In the genomic region with DNA sequence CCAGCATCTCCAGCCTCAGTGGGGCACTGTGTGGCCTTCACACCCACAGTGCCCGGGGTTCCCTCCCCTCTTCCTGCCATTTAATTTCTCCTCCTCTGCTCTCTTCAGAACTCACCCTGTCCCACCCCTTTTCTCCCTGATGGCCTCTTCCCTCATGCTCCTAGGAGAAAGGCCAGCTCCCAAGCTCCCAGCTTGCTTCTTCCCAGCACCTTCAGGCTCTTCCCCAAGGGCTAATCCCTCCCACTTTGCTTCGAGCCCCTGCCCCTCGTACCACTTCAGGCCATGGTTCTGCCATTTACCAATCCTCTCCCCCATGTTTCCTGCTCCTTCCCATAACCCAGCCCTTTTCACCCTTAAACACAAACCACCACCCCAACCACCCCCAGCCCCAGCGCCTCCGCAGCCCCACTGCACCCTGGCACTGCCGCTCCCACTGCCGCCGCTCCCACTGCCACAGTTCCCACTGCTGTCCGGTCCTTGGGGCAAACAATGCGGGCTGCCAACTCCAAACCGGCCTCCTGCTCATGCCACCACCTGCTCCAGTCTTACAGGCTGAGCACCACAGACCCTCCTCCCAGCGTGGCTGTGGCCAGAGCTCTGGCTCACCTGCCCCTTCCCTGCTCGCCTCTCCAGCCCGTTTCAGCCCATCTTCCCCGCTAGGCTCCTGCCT, we compare ENCODE assay signal across 18 cellular contexts. TPM values are rescaled to one million over a fixed set of nuclear protein-coding genes. Genes with fewer than 3 reads are reported as not detected.
A peak's percentile ranks its signal among the peaks of the same experiment; 100 is the strongest.
DNase-seq lines count a peak whose midpoint lies in the region; ATAC-seq and TF ChIP-seq lines count a peak whose summit lies in the region.
"Had no signal": no experiment of that assay in that cellular context is flagged by ENCODE, and none has a peak within 500 bp of the region (broad histone marks: within the 10 kb centered on the region; RNA-seq: fewer than 3 reads in every experiment).

No MANE protein-coding gene starts in this region.

- H3K27ac ChIP-seq in neural progenitor cell (no peak overlapping the region), aorta (ENCODE audit: low read depth in 1 of 2, low read length in 2 of 2) (peak overlapping the region in 1 of 2 donors; percentile 39)
- H3K27ac ChIP-seq: gastrocnemius medialis, lower lobe of right lung, psoas muscle had no signal

- H3K4me1 Mint-ChIP-seq in glutamatergic neuron (ENCODE audit: low read depth, unreplicated experiment), result peaks cover 1% of the 10 kb centered on the region
- peaks cover 7% of the 10 kb centered on the region for H3K4me1 Mint-ChIP-seq in neural progenitor cell
- H3K4me1 Mint-ChIP-seq: CD4-positive, CD25-positive, alpha-beta regulatory T cell; naive thymus-derived CD4-positive, alpha-beta T cell had no signal

- H3K4me3 Mint-ChIP-seq in glutamatergic neuron (ENCODE audit: unreplicated experiment), result no peak overlapping the region
- H3K4me3 Mint-ChIP-seq in neural progenitor cell, result no peak overlapping the region
- H3K4me3 Mint-ChIP-seq: activated T-helper 1 cell treated with anti-CD3 and anti-CD28 coated beads, Interleukin-12 subunit alpha, Interleukin-12 subunit beta, Interleukin-2, Interleukin-4 antibody, amounts not matched to agents 30 ng/mL and 10 ng/mL and 1 ng/mL, durations not matched to agents 14 hours and 24 hours and 36 hours; CD4-positive, CD25-positive, alpha-beta regulatory T cell; naive thymus-derived CD4-positive, alpha-beta T cell; stimulated activated naive CD8-positive, alpha-beta T cell treated with anti-CD3 and anti-CD28 coated beads, Interleukin-15, Interleukin-2, amounts not matched to agents 100 ng/mL and 50 ng/mL, for 24 hours had no signal

- intact Hi-C loops in Right ventricle myocardium superior (cut with DNase I) (no loop called here), Right ventricle myocardium inferior (cut with DNase I) (no loop called here), aorta (cut with DNase I) (no loop called here)

- H3K4me1 ChIP-seq in neural progenitor cell, result peaks cover 4% of the 10 kb centered on the region
- H3K4me1 ChIP-seq in aorta (ENCODE audit: control insufficient read depth in 1 of 2, insufficient read depth in 2 of 2, low read length in 2 of 2), result no peaks in the 10 kb centered on the region

- WGBS in aorta, 2 donors, result 12 to 23% methylated on average over 15 of the region's 15 CpGs

- H3K79me2 ChIP-seq in neural progenitor cell (ENCODE audit: low read depth), result no peaks in the 10 kb centered on the region

- H3K27ac Mint-ChIP-seq in glutamatergic neuron (ENCODE audit: unreplicated experiment) (peak overlapping the region; percentile 22), neural progenitor cell (peak overlapping the region; percentile 90)
- H3K27ac Mint-ChIP-seq: activated T-helper 1 cell treated with anti-CD3 and anti-CD28 coated beads, Interleukin-12 subunit alpha, Interleukin-12 subunit beta, Interleukin-2, Interleukin-4 antibody, amounts not matched to agents 30 ng/mL and 10 ng/mL and 1 ng/mL, durations not matched to agents 14 hours and 24 hours and 36 hours; CD4-positive, CD25-positive, alpha-beta regulatory T cell; naive thymus-derived CD4-positive, alpha-beta T cell; stimulated activated naive CD8-positive, alpha-beta T cell treated with anti-CD3 and anti-CD28 coated beads, Interleukin-15, Interleukin-2, amounts not matched to agents 100 ng/mL and 50 ng/mL, for 24 hours had no signal

- H3K4me2 ChIP-seq in neural progenitor cell, result no peak overlapping the region

- ATAC-seq in Right ventricle myocardium superior (ENCODE audit: poor library complexity) (peak; percentile 5), Right ventricle myocardium inferior (no peak), aorta (ENCODE audit: low FRiP score) (peak; percentile 44), GM18511 (IDR thresholded peaks at IDR 0.05; ENCODE audit: unreplicated experiment) (no peak)
- ATAC-seq: gastrocnemius medialis; naive thymus-derived CD4-positive, alpha-beta T cell had no signal

- H3K9me3 ChIP-seq in neural progenitor cell (ENCODE audit: low read depth), result no peaks in the 10 kb centered on the region
- H3K9me3 ChIP-seq in aorta (ENCODE audit: control insufficient read depth, low read length), result no peaks in the 10 kb centered on the region
- H3K9me3 ChIP-seq: gastrocnemius medialis, lower lobe of right lung, psoas muscle had no signal

- H3K36me3 ChIP-seq in neural progenitor cell (no peaks in the 10 kb centered on the region), aorta (ENCODE audit: control insufficient read depth in 1 of 2, insufficient read depth in 2 of 2, low read length in 1 of 2) (no peaks in the 10 kb centered on the region)
- H3K36me3 ChIP-seq: gastrocnemius medialis, lower lobe of right lung had no signal

- DNase-seq in Right ventricle myocardium superior (peak; percentile 38), Right ventricle myocardium inferior (ENCODE audit: missing footprints) (no peak), glutamatergic neuron (no peak), neural progenitor cell (ENCODE audit: low spot score) (no peak), aorta (no peak), islet precursor cell (no peak)
- DNase-seq in NK-92 treated with Interleukin-12 subunit alpha and Interleukin-12 subunit beta, amount 100 ng/mL, for 24 hours (lab: John Stamatoyannopoulos, UW), result no peak
- DNase-seq: CD4-positive, CD25-positive, alpha-beta regulatory T cell; gastrocnemius medialis; lower lobe of right lung; naive thymus-derived CD4-positive, alpha-beta T cell; NCI-H345; psoas muscle; stimulated activated CD4-positive, alpha-beta T cell treated with anti-CD3 and anti-CD28 coated beads, Interleukin-15, amount 100 ng/mL, for 24 hours; T-helper 2 cell had no signal

- peaks cover 8% of the 10 kb centered on the region for H3K9me3 Mint-ChIP-seq in glutamatergic neuron (ENCODE audit: unreplicated experiment)
- H3K9me3 Mint-ChIP-seq in neural progenitor cell, result no peaks in the 10 kb centered on the region
- H3K9me3 Mint-ChIP-seq: activated T-helper 1 cell treated with anti-CD3 and anti-CD28 coated beads, Interleukin-12 subunit alpha, Interleukin-12 subunit beta, Interleukin-2, Interleukin-4 antibody, amounts not matched to agents 30 ng/mL and 10 ng/mL and 1 ng/mL, durations not matched to agents 14 hours and 24 hours and 36 hours; naive thymus-derived CD4-positive, alpha-beta T cell; stimulated activated naive CD8-positive, alpha-beta T cell treated with anti-CD3 and anti-CD28 coated beads, Interleukin-15, Interleukin-2, amounts not matched to agents 100 ng/mL and 50 ng/mL, for 24 hours had no signal

- peaks cover 5% of the 10 kb centered on the region for H3F3A ChIP-seq in neural progenitor cell (ENCODE audit: low read depth)

- no peak for TF ChIP-seq CTCF in glutamatergic neuron (IDR thresholded peaks at IDR 0.05; ENCODE audit: partially characterized antibody, unreplicated experiment)
- TF ChIP-seq CTCF in neural progenitor cell (IDR thresholded peaks at IDR 0.05), result no peak

- no peaks in the 10 kb centered on the region for H4K20me1 ChIP-seq in neural progenitor cell (ENCODE audit: low read depth)

- H3K9ac ChIP-seq in neural progenitor cell, result no peak overlapping the region

- H3K4me3 ChIP-seq in neural progenitor cell, result no peak overlapping the region
- H3K4me3 ChIP-seq in aorta (ENCODE audit: low read length in 2 of 2), result no peak overlapping the region
- H3K4me3 ChIP-seq: gastrocnemius medialis, lower lobe of right lung, psoas muscle had no signal

- no peaks in the 10 kb centered on the region for H3K27me3 ChIP-seq in neural progenitor cell
- H3K27me3 ChIP-seq in aorta (ENCODE audit: control insufficient read depth in 1 of 2, insufficient read depth in 2 of 2, low read length in 1 of 2), result no peaks in the 10 kb centered on the region

- H3K27me3 Mint-ChIP-seq in glutamatergic neuron (ENCODE audit: unreplicated experiment) (peaks cover 17% of the 10 kb centered on the region), neural progenitor cell (ENCODE audit: insufficient read depth, low read depth) (peaks cover 3% of the 10 kb centered on the region)
- H3K27me3 Mint-ChIP-seq: stimulated activated naive CD8-positive, alpha-beta T cell treated with anti-CD3 and anti-CD28 coated beads, Interleukin-15, Interleukin-2, amounts not matched to agents 100 ng/mL and 50 ng/mL, for 24 hours had no signal

- no peaks in the 10 kb centered on the region for H3K36me3 Mint-ChIP-seq in glutamatergic neuron (ENCODE audit: unreplicated experiment)
- no peaks in the 10 kb centered on the region for H3K36me3 Mint-ChIP-seq in neural progenitor cell
- H3K36me3 Mint-ChIP-seq: CD4-positive, CD25-positive, alpha-beta regulatory T cell; naive thymus-derived CD4-positive, alpha-beta T cell had no signal

- H2AFZ ChIP-seq in neural progenitor cell (replicated peaks), result no peak overlapping the region

RNA-seq across cellular contexts. Expression of a gene that starts 28.6 kb away (rescaled TPM):
- total RNA-seq in Right ventricle myocardium superior (18.5 TPM), Right ventricle myocardium inferior (20.0 TPM), glutamatergic neuron (ENCODE audit: unreplicated experiment) (396 TPM), neural progenitor cell (ENCODE audit: low replicate concordance) (1.4 and 6.9 TPM in 2 replicates), aorta (1 to 10 TPM in 1 of 2 donors, under 1 TPM in 1; 0.45 to 1.4 TPM)
- polyA plus RNA-seq in aorta, result 1 to 10 TPM in 1 of 2 donors, under 1 TPM in 1; 0.38 to 1.6 TPM

RNA-seq across cellular contexts. Expression of a gene that starts 42.7 kb away (rescaled TPM):
- total RNA-seq in Right ventricle myocardium superior, result 16.1 TPM
- total RNA-seq in Right ventricle myocardium inferior, result 21.9 TPM
- 60.9 TPM for total RNA-seq in glutamatergic neuron (ENCODE audit: unreplicated experiment)
- total RNA-seq in neural progenitor cell (ENCODE audit: low replicate concordance), result 63.4 and 76.9 TPM in 2 replicates
- total RNA-seq in aorta, result 10 to 100 TPM; 23.8 to 34.3 TPM
- polyA plus RNA-seq in aorta, result 1 to 10 TPM; 2.9 to 5.6 TPM
- total RNA-seq: CD4-positive, CD25-positive, alpha-beta regulatory T cell had no signal
- polyA plus RNA-seq: CD4-positive, CD25-positive, alpha-beta regulatory T cell; naive thymus-derived CD4-positive, alpha-beta T cell had no signal

Comparison
In these comparisons a context has a peak if more than half of its experiments do, and no peak if none do; other contexts are left out.
1. ATAC-seq: peak in Right ventricle myocardium superior (single experiment) and aorta (single experiment); none in Right ventricle myocardium inferior (single experiment) and GM18511 (single experiment).
2. RNA of a gene that starts 28.6 kb away (total RNA-seq): 396 TPM in glutamatergic neuron (single experiment); 20.0 TPM in Right ventricle myocardium inferior (single experiment), 18.5 TPM in Right ventricle myocardium superior (single experiment), 1.4 to 6.9 TPM in neural progenitor cell and 0.45 to 1.4 TPM in aorta; every median in the first group is over 10 times any median in the second.